Comparison of ENCODE assay signal across 13 cellular contexts in genomic region chr3:185153861-185154629, GRCh38. TPM values are rescaled to one million over a fixed set of nuclear protein-coding genes. Genes with fewer than 3 reads are reported as not detected.
DNase-seq lines count a peak whose midpoint lies in the region; ATAC-seq and TF ChIP-seq lines count a peak whose summit lies in the region.
"Had no signal": no experiment of that assay in that cellular context is flagged by ENCODE, and none has a peak within 500 bp of the region (broad histone marks: within the 10 kb centered on the region; RNA-seq: fewer than 3 reads in every experiment).

No MANE protein-coding gene starts in this region.

- H3K27ac Mint-ChIP-seq in WTC11 = no peak overlapping the region
- no peak overlapping the region for H3K27ac Mint-ChIP-seq in activated CD4-positive, alpha-beta memory T cell treated with anti-CD3 and anti-CD28 coated beads for 36 hours
- H3K27ac Mint-ChIP-seq: activated naive CD4-positive, alpha-beta T cell treated with anti-CD3 and anti-CD28 coated beads, Interleukin-2, amount 10 ng/mL, durations not matched to agents 7 days and 5 days had no signal

- no peak overlapping the region for H3K4me3 Mint-ChIP-seq in WTC11
- H3K4me3 Mint-ChIP-seq in activated CD4-positive, alpha-beta memory T cell treated with anti-CD3 and anti-CD28 coated beads for 36 hours = no peak overlapping the region

- no peaks in the 10 kb centered on the region for H3K36me3 ChIP-seq in sigmoid colon

- peak overlapping the region; percentile 57 to 90 (median 77) for H3K4me3 ChIP-seq in sigmoid colon

- TF ChIP-seq CTCF in GM13977 (IDR thresholded peaks at IDR 0.05; ENCODE audit: extremely low read depth, insufficient read depth, missing control alignments) = no peak
- TF ChIP-seq CTCF in WTC11 (IDR thresholded peaks at IDR 0.05) = no peak
- no peak for TF ChIP-seq CTCF in sigmoid colon (IDR thresholded peaks at IDR 0.05)

- CTCF ChIA-PET in WTC11 (lab: Charles Lee) = interaction anchor here (0.6 to 0.7 kb wide), 5 partner anchors 16 to 431 kb away, joined by 3 to 4 read pairs (median 3); no protein-coding TSS in a partner anchor
- CTCF ChIA-PET in activated CD4-positive, alpha-beta memory T cell treated with anti-CD3 and anti-CD28 coated beads for 36 hours (lab: Charles Lee) = no interaction called here

- no peaks in the 10 kb centered on the region for H3K9me3 ChIP-seq in sigmoid colon

- peaks cover 42% of the 10 kb centered on the region for H3K27me3 Mint-ChIP-seq in WTC11 (ENCODE audit: low read depth)
- H3K27me3 Mint-ChIP-seq in activated CD4-positive, alpha-beta memory T cell treated with anti-CD3 and anti-CD28 coated beads for 36 hours = peaks cover 25% of the 10 kb centered on the region

- H3K4me1 Mint-ChIP-seq in WTC11 = peaks cover 7% of the 10 kb centered on the region
- H3K4me1 Mint-ChIP-seq in activated CD4-positive, alpha-beta memory T cell treated with anti-CD3 and anti-CD28 coated beads for 36 hours (ENCODE audit: low read depth) = peaks cover 6% of the 10 kb centered on the region

- no peaks in the 10 kb centered on the region for H3K36me3 Mint-ChIP-seq in WTC11
- H3K36me3 Mint-ChIP-seq in activated CD4-positive, alpha-beta memory T cell treated with anti-CD3 and anti-CD28 coated beads for 36 hours = no peaks in the 10 kb centered on the region
- H3K36me3 Mint-ChIP-seq: activated naive CD4-positive, alpha-beta T cell treated with anti-CD3 and anti-CD28 coated beads, Interleukin-2, amount 10 ng/mL, durations not matched to agents 7 days and 5 days had no signal

- in situ Hi-C loops in GM13977 (cut with MboI; ENCODE audit: low pct_unique_long_range_greater_than_20kb, low sequenced_read_pairs, unreplicated experiment) = no loop called here

- intact Hi-C loops in sigmoid colon (cut with DNase I) = loop anchor here (2.0 to 5.0 kb wide), 2 partner anchors 21 to 67 kb away; no protein-coding TSS in a partner anchor
- intact Hi-C loops in activated CD4-positive, alpha-beta memory T cell treated with anti-CD3 and anti-CD28 coated beads for 36 hours (cut with micrococcal nuclease) = no loop called here

- H3K9me3 Mint-ChIP-seq in WTC11 = no peaks in the 10 kb centered on the region
- no peaks in the 10 kb centered on the region for H3K9me3 Mint-ChIP-seq in activated CD4-positive, alpha-beta memory T cell treated with anti-CD3 and anti-CD28 coated beads for 36 hours
- H3K9me3 Mint-ChIP-seq: activated naive CD4-positive, alpha-beta T cell treated with anti-CD3 and anti-CD28 coated beads, Interleukin-2, amount 10 ng/mL, durations not matched to agents 7 days and 5 days had no signal

- ATAC-seq in WTC11 (peak; percentile 50), GM18505 (IDR thresholded peaks at IDR 0.05; ENCODE audit: unreplicated experiment) (no peak)

- TF ChIP-seq EP300 in sigmoid colon (IDR thresholded peaks at IDR 0.05) = no peak

- TF ChIP-seq POLR2A in sigmoid colon (IDR thresholded peaks at IDR 0.05) (no peak), GM18505 (IDR thresholded peaks at IDR 0.05; ENCODE audit: borderline replicate concordance, extremely low read depth, insufficient read depth, insufficient read length) (no peak)

- H3K27me3 ChIP-seq in sigmoid colon = no peaks in the 10 kb centered on the region

- DNase-seq in GM13977 (ENCODE audit: low spot score) = peak; percentile 26
- DNase-seq in WTC11 (ENCODE audit: low spot score) = peak; percentile 33
- peak in 35 of 51 donors; percentile 5 to 80 (median 39) for DNase-seq in hypothalamus (lab: John Stamatoyannopoulos, UW)
- DNase-seq in sigmoid colon = no peak
- DNase-seq in NCI-H2196 (lab: John Stamatoyannopoulos, UW; ENCODE audit: unreplicated experiment) = no peak
- no peak for DNase-seq in stimulated activated naive CD4-positive, alpha-beta T cell treated with Interleukin-2 at 50 U/mL for 16 hours (lab: John Stamatoyannopoulos, UW)
- DNase-seq in activated CD4-positive, alpha-beta memory T cell treated with anti-CD3 and anti-CD28 coated beads for 36 hours = no peak
- DNase-seq: activated CD4-positive, alpha-beta T cell treated with anti-CD3 and anti-CD28 coated beads for 4 hours; islet precursor cell; Karpas-422 had no signal

- 78 to 85% methylated on average over 16 of the region's 16 CpGs for WGBS in sigmoid colon, 2 donors

- peak overlapping the region; percentile 90 to 95 (median 94) for H3K27ac ChIP-seq in sigmoid colon

- H3K4me1 ChIP-seq in sigmoid colon = peaks cover 0 to 26% (median 14%) of the 10 kb centered on the region in 4 donors

- POLR2A ChIA-PET in WTC11 (lab: Charles Lee) = no interaction called here
- POLR2A ChIA-PET in activated CD4-positive, alpha-beta memory T cell treated with anti-CD3 and anti-CD28 coated beads for 36 hours (lab: Charles Lee) = no interaction called here

TF ChIP-seq in WTC11, 78 proteins besides CTCF, POLR2A, EP300 and RAD21:
- TF ChIP-seq FOXK1 (CRISPR knock-in tag; IDR thresholded peaks at IDR 0.05) (no peak), NFE2L1 (CRISPR knock-in tag; IDR thresholded peaks at IDR 0.05) (peak; percentile 49; the same call in 1 of the 2 replicates)

RNA-seq across cellular contexts. Expression of gene C3orf70, which starts 1.2 kb away (rescaled TPM):
- total RNA-seq in WTC11 (2021) (0.64 to 0.70 TPM (median 0.69 TPM) in 3 replicates), sigmoid colon (10 to 100 TPM; 26.0 to 52.3 (median 38.7) TPM)
- polyA plus RNA-seq in sigmoid colon = 1 to 10 TPM; 2.4 to 4.2 (median 3.5) TPM
- not detected for total RNA-seq in activated CD4-positive, alpha-beta memory T cell treated with anti-CD3 and anti-CD28 coated beads for 36 hours
- total RNA-seq: NCI-H460 had no signal

Comparison
In these comparisons a context has a peak if more than half of its experiments do, and no peak if none do; other contexts are left out.
1. DNase-seq: peak in GM13977 (single experiment), WTC11 (single experiment) and hypothalamus (35 of 51); none in sigmoid colon (single experiment), NCI-H2196 (single experiment), stimulated activated naive CD4-positive, alpha-beta T cell treated with Interleukin-2 at 50 U/mL for 16 hours (single experiment) and activated CD4-positive, alpha-beta memory T cell treated with anti-CD3 and anti-CD28 coated beads for 36 hours (single experiment).
2. RNA of gene C3orf70, which starts 1.2 kb away (total RNA-seq): 26.0 to 52.3 TPM in sigmoid colon; 0.64 to 0.70 TPM in WTC11 and not detected in activated CD4-positive, alpha-beta memory T cell treated with anti-CD3 and anti-CD28 coated beads for 36 hours; every median in the first group is over 10 times any median in the second.